Comparison of ENCODE assay signal across 18 cellular contexts in genomic region chr1:58084266-58084665, GRCh38.
"Had no signal": no experiment of that assay in that cellular context is flagged by ENCODE, and none has a peak within 500 bp of the region (broad histone marks: within the 10 kb centered on the region; RNA-seq: fewer than 3 reads in every experiment).

No MANE protein-coding gene starts in this region.

- H3K27ac ChIP-seq: adrenal gland, colonic mucosa, esophagus muscularis mucosa, left lung, right atrium auricular region, tibial artery, uterus had no signal

- H3K9me3 Mint-ChIP-seq: activated CD4-positive, alpha-beta T cell treated with anti-CD3 and anti-CD28 coated beads, Interleukin-2, amount 10 ng/mL, durations not matched to agents 24 days and 14 days; T-helper 2 cell treated with Interferon-gamma antibody and Interleukin-4, amounts not matched to agents 5 μg/mL and 100 μg/mL, for 36 hours had no signal

- H3K36me3 ChIP-seq: adrenal gland, colonic mucosa, esophagus muscularis mucosa, left lung, right atrium auricular region, tibial artery, uterus had no signal

- DNase-seq: activated CD4-positive, alpha-beta T cell treated with anti-CD3 and anti-CD28 coated beads, Interleukin-2, amount 10 ng/mL, durations not matched to agents 24 days and 14 days; activated CD4-positive, CD25-positive, alpha-beta regulatory T cell; activated naive CD4-positive, alpha-beta T cell treated with Interleukin-2 at 50 U/mL for 16 hours; adrenal gland; central memory CD4-positive, alpha-beta T cell; colonic mucosa; hippocampal formation; left lung; mucosa of descending colon; naive thymus-derived CD4-positive, alpha-beta T cell; posterior cingulate gyrus; stimulated activated CD4-positive, alpha-beta T cell treated with anti-CD3 and anti-CD28 coated beads, Interleukin-4, amount 100 ng/mL, for 4 hours; stimulated activated CD8-positive, alpha-beta memory T cell treated with anti-CD3 and anti-CD28 coated beads, Interleukin-4, amount 100 ng/mL, for 48 hours; tibial artery; uterus had no signal

- H3K4me3 Mint-ChIP-seq: activated CD4-positive, alpha-beta T cell treated with anti-CD3 and anti-CD28 coated beads, Interleukin-2, amount 10 ng/mL, durations not matched to agents 24 days and 14 days; naive thymus-derived CD4-positive, alpha-beta T cell; T-helper 2 cell treated with Interferon-gamma antibody and Interleukin-4, amounts not matched to agents 5 μg/mL and 100 μg/mL, for 36 hours had no signal

- H3K4me1 ChIP-seq: adrenal gland, colonic mucosa, esophagus muscularis mucosa, left lung, right atrium auricular region, tibial artery, uterus had no signal

- H3K27me3 Mint-ChIP-seq: activated CD4-positive, alpha-beta T cell treated with anti-CD3 and anti-CD28 coated beads, Interleukin-2, amount 10 ng/mL, durations not matched to agents 24 days and 14 days had no signal

- H3K27me3 ChIP-seq: adrenal gland, colonic mucosa, esophagus muscularis mucosa, left lung, right atrium auricular region, tibial artery, uterus had no signal

- ATAC-seq: left lung; mucosa of descending colon; naive thymus-derived CD4-positive, alpha-beta T cell had no signal

- H3K9me3 ChIP-seq: adrenal gland, colonic mucosa, esophagus muscularis mucosa, left lung, mucosa of descending colon, right atrium auricular region, tibial artery, uterus had no signal

- H3K4me1 Mint-ChIP-seq: activated CD4-positive, alpha-beta T cell treated with anti-CD3 and anti-CD28 coated beads, Interleukin-2, amount 10 ng/mL, durations not matched to agents 24 days and 14 days had no signal

- H3K27ac Mint-ChIP-seq: activated CD4-positive, alpha-beta T cell treated with anti-CD3 and anti-CD28 coated beads, Interleukin-2, amount 10 ng/mL, durations not matched to agents 24 days and 14 days; naive thymus-derived CD4-positive, alpha-beta T cell; T-helper 2 cell treated with Interferon-gamma antibody and Interleukin-4, amounts not matched to agents 5 μg/mL and 100 μg/mL, for 36 hours had no signal

- H3K36me3 Mint-ChIP-seq: naive thymus-derived CD4-positive, alpha-beta T cell had no signal

- H3K4me3 ChIP-seq: adrenal gland, colonic mucosa, esophagus muscularis mucosa, left lung, mucosa of descending colon, right atrium auricular region, tibial artery, uterus had no signal
